9 cellular contexts compared by ENCODE assay signal in genomic region chr1:8423134-8423701, GRCh38.
A peak's percentile ranks its signal among the peaks of the same experiment; 100 is the strongest.
DNase-seq lines count a peak whose midpoint lies in the region; ATAC-seq, FAIRE-seq and TF ChIP-seq lines count a peak whose summit lies in the region.
"Had no signal": no experiment of that assay in that cellular context is flagged by ENCODE, and none has a peak within 500 bp of the region (broad histone marks: within the 10 kb centered on the region; RNA-seq: fewer than 3 reads in every experiment).

No MANE protein-coding gene starts in this region.

- ATAC-seq in T-cell (replicated peaks in 1 of 4) = peak; percentile 15 to 32 (median 28)
- ATAC-seq in GM18870 (IDR thresholded peaks at IDR 0.05; ENCODE audit: unreplicated experiment) = no peak

- H3K36me3 Mint-ChIP-seq in T-cell = peaks cover 2% of the 10 kb centered on the region

- 1 to 3% methylated on average over 20 to 36 of the region's 38 CpGs for whole genome bisulfite sequencing in lower leg skin, 2 donors

- no peak for TF ChIP-seq CTCF in bronchial epithelial cell (IDR thresholded peaks at IDR 0.05; ENCODE audit: insufficient read depth, low read length, severe bottlenecking)
- TF ChIP-seq CTCF in lower leg skin (IDR thresholded peaks at IDR 0.05) = no peak

- no peaks in the 10 kb centered on the region for H3K27me3 Mint-ChIP-seq in T-cell

- peaks cover 3% of the 10 kb centered on the region for H3K36me3 ChIP-seq in bronchial epithelial cell (ENCODE audit: control insufficient read depth, insufficient read depth, low read length)

- POLR2A ChIA-PET in T-cell (lab: Charles Lee) = interaction anchor here in 1 of 2 donors (0.5 kb wide), 1 partner anchor 18 kb away, joined by 4 read pairs; no protein-coding TSS in a partner anchor

- H3K4me3 ChIP-seq in bronchial epithelial cell (ENCODE audit: low read depth, low read length) (peak overlapping the region; percentile 74), lower leg skin (ENCODE audit: low read depth, poor library complexity, severe bottlenecking) (peak overlapping the region; percentile 99)

- peak; percentile 16 to 69 (median 66) for DNase-seq in NCI-H1417 (lab: John Stamatoyannopoulos, UW)
- no peak for DNase-seq in NCI-H1417 treated with DMSO at 0.1 percent for 48 hours (lab: John Stamatoyannopoulos, UW)
- peak in 27 of 34 experiments; percentile 6 to 45 (median 30) for DNase-seq in T-cell
- peak; percentile 21 for DNase-seq in bronchial epithelial cell (ENCODE audit: low read depth)
- peak in 1 of 2 donors; percentile 89 for DNase-seq in lower leg skin (ENCODE audit: low spot score in 2 of 2)
- DNase-seq in stimulated activated naive CD4-positive, alpha-beta T cell treated with Interleukin-2 at 50 U/mL for 16 hours (lab: John Stamatoyannopoulos, UW) = peak; percentile 35
- no peak for DNase-seq in ecto neural progenitor cell (ENCODE audit: low spot score)

- no peak overlapping the region for H3K4me3 Mint-ChIP-seq in T-cell

- H3K27me3 ChIP-seq in bronchial epithelial cell (ENCODE audit: control insufficient read depth, insufficient read depth, low read length) = no peaks in the 10 kb centered on the region

- intact Hi-C loops in lower leg skin (cut with DNase I; ENCODE audit: low total_unique reads) = no loop called here

- H3K4me1 Mint-ChIP-seq in T-cell = peaks cover 40 to 41% (median 41%) of the 10 kb centered on the region in 3 donors

- no peaks in the 10 kb centered on the region for H3K9me3 Mint-ChIP-seq in T-cell
- H3K9me3 Mint-ChIP-seq: brain had no signal

- H3K27ac Mint-ChIP-seq in T-cell = no peak overlapping the region

- no peak for TF ChIP-seq POLR2A in lower leg skin (IDR thresholded peaks at IDR 0.05)

- no peak for FAIRE-seq in bronchial epithelial cell (lab: Jason Lieb, UNC)

- CTCF ChIA-PET in T-cell (lab: Charles Lee) = interaction anchor here in 1 of 2 donors (0.8 to 1.1 kb wide), 2 partner anchors 14 to 26 kb away, joined by 3 to 7 read pairs; no protein-coding TSS in a partner anchor

Comparison
In these comparisons a context has a peak if more than half of its experiments do, and no peak if none do; other contexts are left out.
1. DNase-seq: peak in NCI-H1417 (3 of 3), T-cell (27 of 34), bronchial epithelial cell (single experiment) and stimulated activated naive CD4-positive, alpha-beta T cell treated with Interleukin-2 at 50 U/mL for 16 hours (single experiment); none in NCI-H1417 treated with DMSO at 0.1 percent for 48 hours (single experiment) and ecto neural progenitor cell (single experiment).